8 cellular contexts compared by ENCODE assay signal in the genomic region with DNA sequence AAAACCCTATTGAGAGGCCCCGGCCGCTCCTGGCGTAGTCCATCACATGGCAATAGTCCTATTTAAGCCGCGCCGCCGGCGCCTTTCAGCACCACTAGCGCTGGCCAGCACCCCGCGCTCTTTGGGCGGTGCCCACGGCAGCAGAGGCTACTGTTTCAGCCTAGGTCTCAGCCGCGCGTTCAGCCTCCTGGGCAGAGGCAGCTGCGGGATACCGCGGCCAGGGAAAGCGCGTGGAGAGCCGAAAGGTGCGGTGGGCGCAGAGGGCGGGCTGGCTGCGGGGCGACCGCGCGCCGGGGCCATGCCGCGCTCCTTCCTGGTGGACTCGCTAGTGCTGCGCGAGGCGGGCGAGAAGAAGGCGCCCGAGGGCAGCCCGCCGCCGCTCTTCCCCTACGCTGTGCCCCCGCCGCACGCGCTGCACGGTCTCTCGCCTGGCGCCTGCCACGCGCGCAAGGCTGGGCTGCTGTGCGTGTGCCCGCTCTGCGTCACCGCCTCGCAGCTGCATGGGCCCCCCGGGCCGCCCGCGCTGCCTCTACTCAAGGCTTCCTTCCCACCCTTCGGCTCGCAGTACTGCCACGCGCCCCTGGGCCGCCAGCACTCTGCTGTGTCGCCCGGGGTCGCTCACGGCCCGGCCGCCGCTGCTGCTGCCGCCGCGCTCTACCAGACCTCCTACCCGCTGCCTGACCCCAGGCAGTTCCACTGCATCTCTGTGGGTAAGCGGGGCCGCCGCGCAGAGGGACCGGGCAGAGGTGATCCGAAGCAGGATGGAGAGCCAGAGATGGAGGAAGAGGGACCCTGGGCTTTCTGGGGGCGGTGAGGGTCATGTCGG. TPM values are rescaled to one million over a fixed set of nuclear protein-coding genes. Genes with fewer than 3 reads are reported as not detected.
DNase-seq lines count a peak whose midpoint lies in the region; ATAC-seq and TF ChIP-seq lines count a peak whose summit lies in the region.

Gene GSX1, plus strand, starts transcription at position 91 of the 826 bp plus-strand sequence. Its CDS starts 208 bp downstream, at position 299.

- H3K36me3 ChIP-seq in esophagus muscularis mucosa: no peaks in the 10 kb centered on the region

- peak within 1 kb of the TSS; percentile 66 for H3K4me3 Mint-ChIP-seq in activated CD4-positive, alpha-beta memory T cell treated with anti-CD3 and anti-CD28 coated beads for 36 hours
- H3K4me3 Mint-ChIP-seq in stimulated activated naive B cell treated with anti-CD40 and anti-IgM and Interleukin-4, amounts not matched to agents 10 μg/mL and 1 μg/mL and 100 μg/mL, for 72 hours: peak within 1 kb of the TSS; percentile 80 to 84

- DNase-seq in AG09309 (ENCODE audit: low read depth): peak; percentile 11
- DNase-seq in HUDEP-2 (lab: John Stamatoyannopoulos, UW; ENCODE audit: unreplicated experiment in 76 of 76): peak in 46 of 76 experiments; percentile 1 to 59 (median 30)
- peak; percentile 68 for DNase-seq in activated CD4-positive, alpha-beta memory T cell treated with anti-CD3 and anti-CD28 coated beads for 36 hours
- no peak for DNase-seq in esophagus muscularis mucosa (ENCODE audit: extremely low spot score)
- peak; percentile 63 for DNase-seq in myocyte (ENCODE audit: low read depth)
- DNase-seq in stimulated activated naive B cell treated with anti-CD40 and anti-IgM and Interleukin-4, amounts not matched to agents 10 μg/mL and 1 μg/mL and 100 μg/mL, for 72 hours: peak; percentile 44

- peaks cover 76% of the 10 kb centered on the region for H3K27me3 Mint-ChIP-seq in activated CD4-positive, alpha-beta memory T cell treated with anti-CD3 and anti-CD28 coated beads for 36 hours
- H3K27me3 Mint-ChIP-seq in stimulated activated naive B cell treated with anti-CD40 and anti-IgM and Interleukin-4, amounts not matched to agents 10 μg/mL and 1 μg/mL and 100 μg/mL, for 72 hours: peaks cover 79 to 92% of the 10 kb centered on the region in 2 donors

- H3K36me3 Mint-ChIP-seq in activated CD4-positive, alpha-beta memory T cell treated with anti-CD3 and anti-CD28 coated beads for 36 hours: peaks cover 4% of the 10 kb centered on the region
- H3K36me3 Mint-ChIP-seq in stimulated activated naive B cell treated with anti-CD40 and anti-IgM and Interleukin-4, amounts not matched to agents 10 μg/mL and 1 μg/mL and 100 μg/mL, for 72 hours: peaks cover 4% of the 10 kb centered on the region in 2 donors

- H3K9me3 ChIP-seq in esophagus muscularis mucosa: no peaks in the 10 kb centered on the region

- no peak within 1 kb of the TSS for H3K27ac ChIP-seq in esophagus muscularis mucosa (replicated peaks in 1 of 4)

- peaks cover 38 to 72% (median 46%) of the 10 kb centered on the region in 4 donors for H3K4me1 ChIP-seq in esophagus muscularis mucosa

- intact Hi-C loops in activated CD4-positive, alpha-beta memory T cell treated with anti-CD3 and anti-CD28 coated beads for 36 hours (cut with micrococcal nuclease): loop anchor here (5.0 kb wide), 2 partner anchors 130 to 185 kb away; no protein-coding TSS in a partner anchor
- intact Hi-C loops in esophagus muscularis mucosa (cut with DNase I): no loop called here

- peaks cover 36% of the 10 kb centered on the region for H3K4me1 Mint-ChIP-seq in activated CD4-positive, alpha-beta memory T cell treated with anti-CD3 and anti-CD28 coated beads for 36 hours (ENCODE audit: low read depth)
- H3K4me1 Mint-ChIP-seq in stimulated activated naive B cell treated with anti-CD40 and anti-IgM and Interleukin-4, amounts not matched to agents 10 μg/mL and 1 μg/mL and 100 μg/mL, for 72 hours: peaks cover 47 to 56% of the 10 kb centered on the region in 2 donors

- TF ChIP-seq CTCF in AG09309 (IDR thresholded peaks at IDR 0.05; ENCODE audit: control insufficient read depth, insufficient read depth, low read depth, low read length, missing control alignments) (no peak), esophagus muscularis mucosa (IDR thresholded peaks at IDR 0.05) (no peak)

- CTCF ChIA-PET in activated CD4-positive, alpha-beta memory T cell treated with anti-CD3 and anti-CD28 coated beads for 36 hours (lab: Charles Lee): interaction anchor here (1.1 kb wide), 1 partner anchor 34 kb away, joined by 4 read pairs; no protein-coding TSS in a partner anchor

- H3K9me3 Mint-ChIP-seq in activated CD4-positive, alpha-beta memory T cell treated with anti-CD3 and anti-CD28 coated beads for 36 hours: no peaks in the 10 kb centered on the region
- H3K9me3 Mint-ChIP-seq in stimulated activated naive B cell treated with anti-CD40 and anti-IgM and Interleukin-4, amounts not matched to agents 10 μg/mL and 1 μg/mL and 100 μg/mL, for 72 hours: peaks cover 4 to 6% of the 10 kb centered on the region in 2 donors

- H3K27ac Mint-ChIP-seq in activated CD4-positive, alpha-beta memory T cell treated with anti-CD3 and anti-CD28 coated beads for 36 hours: no peak within 1 kb of the TSS
- H3K27ac Mint-ChIP-seq in stimulated activated naive B cell treated with anti-CD40 and anti-IgM and Interleukin-4, amounts not matched to agents 10 μg/mL and 1 μg/mL and 100 μg/mL, for 72 hours: peak within 1 kb of the TSS; percentile 86

- no peak for TF ChIP-seq POLR2A in esophagus muscularis mucosa (IDR thresholded peaks at IDR 0.05; ENCODE audit: low read depth)

- POLR2A ChIA-PET in activated CD4-positive, alpha-beta memory T cell treated with anti-CD3 and anti-CD28 coated beads for 36 hours (lab: Charles Lee): no interaction called here

- TF ChIP-seq EP300 in esophagus muscularis mucosa (IDR thresholded peaks at IDR 0.05): no peak

- ATAC-seq in stimulated activated naive B cell treated with anti-CD40 and anti-IgM and Interleukin-4, amounts not matched to agents 10 μg/mL and 1 μg/mL and 100 μg/mL, for 72 hours (replicated peaks): peak; percentile 79 to 80
- ATAC-seq in GM18873 (IDR thresholded peaks at IDR 0.05; ENCODE audit: low FRiP score, unreplicated experiment): no peak
- ATAC-seq in HG03159 (IDR thresholded peaks at IDR 0.05; ENCODE audit: unreplicated experiment): no peak

- peaks cover 8 to 100% (median 86%) of the 10 kb centered on the region in 4 donors for H3K27me3 ChIP-seq in esophagus muscularis mucosa

- H3K4me3 ChIP-seq in AG09309 (ENCODE audit: control insufficient read depth, low read depth, low read length) (peak within 1 kb of the TSS; percentile 15), esophagus muscularis mucosa (peak within 1 kb of the TSS; percentile 36 to 53 (median 43))

- WGBS in esophagus muscularis mucosa: 3% methylated on average over 17 of the region's 87 CpGs

RNA-seq across cellular contexts. Expression of gene GSX1, which starts in this region (rescaled TPM):
- total RNA-seq in activated CD4-positive, alpha-beta memory T cell treated with anti-CD3 and anti-CD28 coated beads for 36 hours: not detected
- not detected for total RNA-seq in esophagus muscularis mucosa
- not detected in 2 replicates for total RNA-seq in myocyte
- polyA plus RNA-seq in myocyte (2012): not detected

Comparison
In these comparisons a context has a peak if more than half of its experiments do, and no peak if none do; other contexts are left out.
1. Peak in DNase-seq in activated CD4-positive, alpha-beta memory T cell treated with anti-CD3 and anti-CD28 coated beads for 36 hours; RNA of the gene not detected or under 1 TPM.
2. Peak in DNase-seq in myocyte; RNA of the gene not detected or under 1 TPM.
3. ATAC-seq: peak in stimulated activated naive B cell treated with anti-CD40 and anti-IgM and Interleukin-4, amounts not matched to agents 10 μg/mL and 1 μg/mL and 100 μg/mL, for 72 hours (2 of 2); none in GM18873 (single experiment) and HG03159 (single experiment).